ENCODE assay signal across 8 cellular contexts in genomic region chr7:30938435-30939316, GRCh38. TPM values are rescaled to one million over a fixed set of nuclear protein-coding genes. Genes with fewer than 3 reads are reported as not detected.
DNase-seq lines count a peak whose midpoint lies in the region; ATAC-seq, FAIRE-seq and TF ChIP-seq lines count a peak whose summit lies in the region.

No MANE protein-coding gene starts in this region.

- peak; percentile 83 for ATAC-seq in HG03354 (IDR thresholded peaks at IDR 0.05; ENCODE audit: poor library complexity, severe bottlenecking, unreplicated experiment)

- H3K27me3 ChIP-seq in endothelial cell of umbilical vein (ENCODE audit: control insufficient read depth in 2 of 2, insufficient read depth in 2 of 2, low read length in 2 of 2), result peaks cover 14 to 45% of the 10 kb centered on the region in 2 experiments

- TF ChIP-seq CTCF in CD14-positive monocyte (IDR thresholded peaks at IDR 0.05) (peak; percentile 95), endothelial cell of umbilical vein (IDR thresholded peaks at IDR 0.05; ENCODE audit: extremely low read depth in 1 of 2, insufficient read depth in 1 of 2, low read depth in 1 of 2, low read length in 2 of 2) (peak; percentile 94 to 96)

- dilution Hi-C loops in endothelial cell of umbilical vein (cut with MboI; ENCODE audit: extremely low pct_ligation_motif_present, low sequenced_read_pairs), result no loop called here

- H3K4me1 ChIP-seq in endothelial cell of umbilical vein (ENCODE audit: control insufficient read depth, extremely low read depth, insufficient read depth, low read length), result no peaks in the 10 kb centered on the region

- no peak overlapping the region for H3K4me3 ChIP-seq in endothelial cell of umbilical vein (replicated peaks in 1 of 3; ENCODE audit: insufficient read depth in 1 of 3, low read depth in 1 of 3, low read length in 3 of 3)

- no peaks in the 10 kb centered on the region for H3K9me1 ChIP-seq in endothelial cell of umbilical vein (replicated peaks; ENCODE audit: control insufficient read depth, extremely low read depth, insufficient read depth, low read length)

- no TSS peak for BruUV-seq in endothelial cell of umbilical vein (replicated peaks; lab: Mats Ljungman, UMichigan)

- peaks cover 0 to 2% (median 0%) of the 10 kb centered on the region in 7 donors for H3K9me3 Mint-ChIP-seq in CD14-positive monocyte
- no peaks in the 10 kb centered on the region for H3K9me3 Mint-ChIP-seq in activated CD4-positive, alpha-beta memory T cell treated with anti-CD3 and anti-CD28 coated beads, Interleukin-2, amount 10 ng/mL, durations not matched to agents 7 days and 5 days

- FAIRE-seq in endothelial cell of umbilical vein (lab: Jason Lieb, UNC), result peak; percentile 88

- no peak overlapping the region for H3K27ac Mint-ChIP-seq in CD14-positive monocyte
- no peak overlapping the region for H3K27ac Mint-ChIP-seq in activated CD4-positive, alpha-beta memory T cell treated with anti-CD3 and anti-CD28 coated beads, Interleukin-2, amount 10 ng/mL, durations not matched to agents 7 days and 5 days

- no peaks in the 10 kb centered on the region for H3K79me2 ChIP-seq in endothelial cell of umbilical vein (ENCODE audit: control insufficient read depth, insufficient read depth, low read length)

- POLR2A ChIA-PET in activated CD4-positive, alpha-beta memory T cell treated with anti-CD3 and anti-CD28 coated beads, Interleukin-2, amount 10 ng/mL, durations not matched to agents 7 days and 5 days (lab: Charles Lee), result no interaction called here
- POLR2A ChIA-PET in endothelial cell of umbilical vein (lab: Charles Lee), result no interaction called here

- no peak for TF ChIP-seq POLR2A in endothelial cell of umbilical vein (IDR thresholded peaks at IDR 0.05; ENCODE audit: low read depth, low read length)

- H3K9me3 ChIP-seq in endothelial cell of umbilical vein (replicated peaks; ENCODE audit: control insufficient read depth, insufficient read depth, low read length), result no peaks in the 10 kb centered on the region

- H2AFZ ChIP-seq in endothelial cell of umbilical vein (ENCODE audit: low read depth, low read length), result no peak overlapping the region

- no peaks in the 10 kb centered on the region for H3K36me3 ChIP-seq in endothelial cell of umbilical vein (ENCODE audit: control insufficient read depth in 2 of 2, extremely low read depth in 1 of 2, insufficient read depth in 2 of 2, low read length in 2 of 2)

- intact Hi-C loops in CD14-positive monocyte (cut with micrococcal nuclease) (no loop called here), endothelial cell of umbilical vein (cut with micrococcal nuclease) (loop anchor here (1.0 to 2.0 kb wide), 3 partner anchors 36 to 184 kb away; no protein-coding TSS in a partner anchor)

- no peaks in the 10 kb centered on the region for H3K4me1 Mint-ChIP-seq in CD14-positive monocyte
- H3K4me1 Mint-ChIP-seq in activated CD4-positive, alpha-beta memory T cell treated with anti-CD3 and anti-CD28 coated beads, Interleukin-2, amount 10 ng/mL, durations not matched to agents 7 days and 5 days, result no peaks in the 10 kb centered on the region

- no peak overlapping the region for H3K4me3 Mint-ChIP-seq in CD14-positive monocyte
- H3K4me3 Mint-ChIP-seq in activated CD4-positive, alpha-beta memory T cell treated with anti-CD3 and anti-CD28 coated beads, Interleukin-2, amount 10 ng/mL, durations not matched to agents 7 days and 5 days, result no peak overlapping the region

- no peak overlapping the region for H3K9ac ChIP-seq in endothelial cell of umbilical vein (replicated peaks; ENCODE audit: extremely low read depth, insufficient read depth, low read length)

- no peaks in the 10 kb centered on the region for H3K36me3 Mint-ChIP-seq in CD14-positive monocyte
- no peaks in the 10 kb centered on the region for H3K36me3 Mint-ChIP-seq in activated CD4-positive, alpha-beta memory T cell treated with anti-CD3 and anti-CD28 coated beads, Interleukin-2, amount 10 ng/mL, durations not matched to agents 7 days and 5 days (ENCODE audit: low read depth)

- no peaks in the 10 kb centered on the region for H4K20me1 ChIP-seq in endothelial cell of umbilical vein (replicated peaks; ENCODE audit: control insufficient read depth, extremely low read depth, insufficient read depth, low read length)

- DNase-seq in CD14-positive monocyte (ENCODE audit: low spot score) (peak; percentile 47), GM19238 (ENCODE audit: insufficient read length, low spot score) (peak; percentile 72), NCI-H524 (lab: John Stamatoyannopoulos, UW) (peak; percentile 93 to 96), endothelial cell of umbilical vein (ENCODE audit: low read depth, low spot score) (peak; percentile 78), middle frontal gyrus (ENCODE audit: extremely low spot score, low spot score) (peak; percentile 18)
- DNase-seq in activated CD4-positive, alpha-beta memory T cell treated with anti-CD3 and anti-CD28 coated beads, Interleukin-2, amount 10 ng/mL, durations not matched to agents 7 days and 5 days, result peak; percentile 65
- peak; percentile 46 for DNase-seq in stimulated activated CD8-positive, alpha-beta memory T cell treated with anti-CD3 and anti-CD28 coated beads, Interleukin-7, amount 100 ng/mL, for 24 hours (ENCODE audit: low read depth)

- CTCF ChIA-PET in activated CD4-positive, alpha-beta memory T cell treated with anti-CD3 and anti-CD28 coated beads, Interleukin-2, amount 10 ng/mL, durations not matched to agents 7 days and 5 days (lab: Charles Lee), result interaction anchor here (0.9 to 2.5 kb wide), 23 partner anchors 8 to 1068 kb away, joined by 3 to 13 read pairs (median 4); no protein-coding TSS in a partner anchor
- CTCF ChIA-PET in endothelial cell of umbilical vein (lab: Charles Lee), result interaction anchor here (0.5 to 3.5 kb wide), 66 partner anchors 9 to 435 kb away, joined by 3 to 48 read pairs (median 6); partner anchors contain the start of genes AQP1 and GHRHR

- H3K27me3 Mint-ChIP-seq in CD14-positive monocyte (ENCODE audit: low read depth in 3 of 3), result peaks cover 6 to 35% (median 10%) of the 10 kb centered on the region in 3 donors
- peaks cover 35% of the 10 kb centered on the region for H3K27me3 Mint-ChIP-seq in activated CD4-positive, alpha-beta memory T cell treated with anti-CD3 and anti-CD28 coated beads, Interleukin-2, amount 10 ng/mL, durations not matched to agents 7 days and 5 days

- no peak overlapping the region for H3K27ac ChIP-seq in endothelial cell of umbilical vein (ENCODE audit: insufficient read depth, low read depth, low read length)

- no peak overlapping the region for H3K4me2 ChIP-seq in endothelial cell of umbilical vein (ENCODE audit: insufficient read depth, low read length)

TF ChIP-seq in endothelial cell of umbilical vein, 7 proteins besides CTCF, POLR2A, EP300 and RAD21:
- no peak for TF ChIP-seq POLR2AphosphoS5 (IDR thresholded peaks at IDR 0.05; ENCODE audit: insufficient read depth, low read depth, low read length)
- peak; percentile 28 for TF ChIP-seq EZH2 (IDR thresholded peaks at IDR 0.05; ENCODE audit: borderline replicate concordance, low read depth, low read length, severe bottlenecking)

RNA-seq across cellular contexts. Expression of gene GHRHR, which starts 25.1 kb away (rescaled TPM):
- polyA plus RNA-seq in CD14-positive monocyte, result not detected
- total RNA-seq in activated CD4-positive, alpha-beta memory T cell treated with anti-CD3 and anti-CD28 coated beads, Interleukin-2, amount 10 ng/mL, durations not matched to agents 7 days and 5 days, result not detected
- not detected in 2 replicates for total RNA-seq in endothelial cell of umbilical vein
- not detected in 2 replicates for polyA plus RNA-seq in endothelial cell of umbilical vein
- not detected in 2 replicates for polyA plus RNA-seq in endothelial cell of umbilical vein (2011; cell fraction: cytosol; rRNA removed)
- polyA plus RNA-seq in endothelial cell of umbilical vein (2011; cell fraction: nucleus; rRNA removed), result not detected in 2 replicates
- polyA plus RNA-seq in endothelial cell of umbilical vein (2012), result not detected in 2 replicates
- polyA minus RNA-seq in endothelial cell of umbilical vein, result not detected in 2 replicates
- polyA minus RNA-seq in endothelial cell of umbilical vein (2011; cell fraction: cytosol; rRNA and poly(A)+ RNA removed), result not detected
- not detected in 2 replicates for polyA minus RNA-seq in endothelial cell of umbilical vein (2011; cell fraction: nucleus; rRNA and poly(A)+ RNA removed)

RNA-seq across cellular contexts. Expression of gene AQP1, which starts 27.0 kb away (rescaled TPM):
- polyA plus RNA-seq in CD14-positive monocyte, result not detected
- under 1 TPM; 0.18 to 0.25 TPM for total RNA-seq in activated CD4-positive, alpha-beta memory T cell treated with anti-CD3 and anti-CD28 coated beads, Interleukin-2, amount 10 ng/mL, durations not matched to agents 7 days and 5 days
- total RNA-seq in endothelial cell of umbilical vein, result 11.6 and 15.9 TPM in 2 replicates
- polyA plus RNA-seq in endothelial cell of umbilical vein, result 10.5 and 11.7 TPM in 2 replicates
- polyA plus RNA-seq in endothelial cell of umbilical vein (2011; cell fraction: cytosol; rRNA removed), result 9.5 and 13.5 TPM in 2 replicates
- 4.8 and 8.2 TPM in 2 replicates for polyA plus RNA-seq in endothelial cell of umbilical vein (2011; cell fraction: nucleus; rRNA removed)
- polyA plus RNA-seq in endothelial cell of umbilical vein (2012), result 0.60 and 2.2 TPM in 2 replicates
- 10.5 and 12.4 TPM in 2 replicates for polyA minus RNA-seq in endothelial cell of umbilical vein
- 0.31 TPM for polyA minus RNA-seq in endothelial cell of umbilical vein (2011; cell fraction: cytosol; rRNA and poly(A)+ RNA removed)
- 1.7 and 2.9 TPM in 2 replicates for polyA minus RNA-seq in endothelial cell of umbilical vein (2011; cell fraction: nucleus; rRNA and poly(A)+ RNA removed)

Comparison
In these comparisons a context has a peak if more than half of its experiments do, and no peak if none do; other contexts are left out.
1. DNase-seq: peak in every context shown above with its lines; median percentile 94 in NCI-H524; 78 in endothelial cell of umbilical vein; 72 in GM19238; 65 in activated CD4-positive, alpha-beta memory T cell treated with anti-CD3 and anti-CD28 coated beads, Interleukin-2, amount 10 ng/mL, durations not matched to agents 7 days and 5 days; 47 in CD14-positive monocyte; 46 in stimulated activated CD8-positive, alpha-beta memory T cell treated with anti-CD3 and anti-CD28 coated beads, Interleukin-7, amount 100 ng/mL, for 24 hours; 18 in middle frontal gyrus.
2. RNA of gene AQP1, which starts 27.0 kb away (total RNA-seq): 11.6 to 15.9 TPM in endothelial cell of umbilical vein; 0.18 to 0.25 TPM in activated CD4-positive, alpha-beta memory T cell treated with anti-CD3 and anti-CD28 coated beads, Interleukin-2, amount 10 ng/mL, durations not matched to agents 7 days and 5 days; every median in the first group is over 10 times any median in the second.